In the genomic region with DNA sequence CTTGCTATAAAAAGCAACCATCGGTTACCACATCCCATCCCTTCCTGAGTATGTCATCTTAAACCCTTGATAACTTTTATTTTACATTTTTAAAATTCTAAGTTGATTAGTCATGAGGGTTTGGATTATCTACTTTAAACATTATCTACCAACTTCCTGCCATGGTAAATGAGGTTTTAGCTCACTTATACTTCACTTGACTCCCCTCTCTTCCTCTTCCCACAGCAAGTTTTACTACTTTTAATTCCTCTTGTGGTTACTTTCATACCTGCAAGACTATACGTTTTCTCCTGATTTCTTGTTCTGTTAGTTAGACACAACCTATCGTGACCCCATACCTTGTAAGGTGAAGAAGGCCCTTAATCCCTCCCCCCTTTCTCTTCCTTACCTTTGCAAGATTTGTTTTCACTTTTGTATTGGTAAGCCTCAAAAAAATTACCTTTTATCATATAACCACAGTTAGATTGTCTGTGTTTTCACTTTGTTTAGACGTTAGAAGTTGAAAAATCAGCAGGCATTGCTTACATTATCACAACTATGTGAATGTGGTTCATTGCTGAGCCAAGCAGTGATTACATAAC, we compare ENCODE assay signal across 14 cellular contexts.
DNase-seq lines count a peak whose midpoint lies in the region; ATAC-seq and TF ChIP-seq lines count a peak whose summit lies in the region.
"Had no signal": no experiment of that assay in that cellular context is flagged by ENCODE, and none has a peak within 500 bp of the region (broad histone marks: within the 10 kb centered on the region; RNA-seq: fewer than 3 reads in every experiment).

No MANE protein-coding gene starts in this region.

- H4K20me1 ChIP-seq in SK-N-SH (ENCODE audit: insufficient read depth), result no peaks in the 10 kb centered on the region
- no peaks in the 10 kb centered on the region for H4K20me1 ChIP-seq in Loucy (ENCODE audit: insufficient read depth, low read length, poor library complexity, severe bottlenecking)

- no peaks in the 10 kb centered on the region for H3K36me3 Mint-ChIP-seq in activated CD8-positive, alpha-beta T cell treated with anti-CD3 and anti-CD28 coated beads, Interleukin-2, amount 10 ng/mL, durations not matched to agents 7 days and 5 days (ENCODE audit: low read depth)
- H3K36me3 Mint-ChIP-seq in naive thymus-derived CD4-positive, alpha-beta T cell, result no peaks in the 10 kb centered on the region

- DNase-seq in SK-N-SH, result no peak
- no peak for DNase-seq in activated CD8-positive, alpha-beta T cell treated with anti-CD3 and anti-CD28 coated beads, Interleukin-2, amount 10 ng/mL, durations not matched to agents 7 days and 5 days
- peak in 7 of 9 donors; percentile 25 to 55 (median 40) for DNase-seq in naive thymus-derived CD4-positive, alpha-beta T cell
- DNase-seq in lower lobe of right lung, result no peak
- no peak for DNase-seq in NCI-H2081 (lab: John Stamatoyannopoulos, UW)
- DNase-seq: 8988T, activated B cell treated with CpG ODN at 0.5 μM for 24 hours, DND-41, glutamatergic neuron, NCI-H2107 had no signal

- ATAC-seq in SK-N-SH treated with all-trans-retinoic acid at 6 μM for 48 hours, result peak; percentile 47; the same call in 1 of the 3 replicates
- peak; percentile 53 for ATAC-seq in activated CD8-positive, alpha-beta T cell treated with anti-CD3 and anti-CD28 coated beads, Interleukin-2, amount 10 ng/mL, durations not matched to agents 7 days and 5 days
- peak; percentile 78 for ATAC-seq in naive thymus-derived CD4-positive, alpha-beta T cell
- no peak for ATAC-seq in HG03342 (IDR thresholded peaks at IDR 0.05; ENCODE audit: unreplicated experiment)
- no peak for ATAC-seq in lower lobe of right lung
- ATAC-seq: Panc1 had no signal

- TF ChIP-seq CTCF in SK-N-SH (IDR thresholded peaks at IDR 0.05) (no peak), Loucy (conservative IDR thresholded peaks at IDR 0.05; ENCODE audit: low read length) (0 out of 2 replicates have a peak, but pooled peaks have one; percentile 8), lower lobe of right lung (IDR thresholded peaks at IDR 0.05) (no peak)

- H3F3A ChIP-seq in SK-N-SH (replicated peaks; ENCODE audit: insufficient read depth) (no peaks in the 10 kb centered on the region), Loucy (ENCODE audit: low read depth) (peaks cover 18% of the 10 kb centered on the region)

- H3K27ac ChIP-seq in SK-N-SH (ENCODE audit: low read depth in 2 of 2, low read length in 1 of 2), result no peak overlapping the region
- H3K27ac ChIP-seq in naive thymus-derived CD4-positive, alpha-beta T cell (ENCODE audit: low read depth, low read length), result peak overlapping the region; percentile 40
- no peak overlapping the region for H3K27ac ChIP-seq in lower lobe of right lung

- no peak overlapping the region for H3K4me2 ChIP-seq in SK-N-SH
- H3K4me2 ChIP-seq in Loucy (ENCODE audit: low read depth, low read length, poor library complexity, severe bottlenecking), result peak overlapping the region; percentile 66

- peaks cover 21% of the 10 kb centered on the region for H3K4me1 Mint-ChIP-seq in activated CD8-positive, alpha-beta T cell treated with anti-CD3 and anti-CD28 coated beads, Interleukin-2, amount 10 ng/mL, durations not matched to agents 7 days and 5 days (ENCODE audit: low read depth)
- H3K4me1 Mint-ChIP-seq in naive thymus-derived CD4-positive, alpha-beta T cell, result peaks cover 8 to 35% (median 25%) of the 10 kb centered on the region in 7 donors

- no peaks in the 10 kb centered on the region for H3K36me3 ChIP-seq in SK-N-SH (replicated peaks in 1 of 2; ENCODE audit: control insufficient read depth in 1 of 2, insufficient read depth in 2 of 2, low read length in 1 of 2)
- no peaks in the 10 kb centered on the region for H3K36me3 ChIP-seq in Loucy (ENCODE audit: insufficient read depth, low read length)
- no peaks in the 10 kb centered on the region for H3K36me3 ChIP-seq in naive thymus-derived CD4-positive, alpha-beta T cell (ENCODE audit: control insufficient read depth in 2 of 3, insufficient read depth in 3 of 3, low read length in 3 of 3)
- no peaks in the 10 kb centered on the region for H3K36me3 ChIP-seq in lower lobe of right lung

- TF ChIP-seq RAD21 in SK-N-SH (IDR thresholded peaks at IDR 0.05; ENCODE audit: low read length), result no peak

- H3K9me3 Mint-ChIP-seq in activated CD8-positive, alpha-beta T cell treated with anti-CD3 and anti-CD28 coated beads, Interleukin-2, amount 10 ng/mL, durations not matched to agents 7 days and 5 days (ENCODE audit: insufficient read depth), result no peaks in the 10 kb centered on the region
- H3K9me3 Mint-ChIP-seq in naive thymus-derived CD4-positive, alpha-beta T cell, result peaks cover 0 to 5% (median 0%) of the 10 kb centered on the region in 11 donors
- H3K9me3 Mint-ChIP-seq: activated B cell treated with CpG ODN at 0.5 μM for 24 hours had no signal

- no peak for TF ChIP-seq EP300 in SK-N-SH (IDR thresholded peaks at IDR 0.05; ENCODE audit: borderline replicate concordance in 1 of 2, low read depth in 1 of 2, low read length in 1 of 2)

- H3K4me1 ChIP-seq in SK-N-SH (ENCODE audit: control insufficient read depth in 1 of 2, insufficient read depth in 2 of 2, low read depth in 1 of 2, low read length in 1 of 2), result no peaks in the 10 kb centered on the region
- peaks cover 39% of the 10 kb centered on the region for H3K4me1 ChIP-seq in Loucy (ENCODE audit: insufficient read depth, low read length, poor library complexity, severe bottlenecking)
- H3K4me1 ChIP-seq in naive thymus-derived CD4-positive, alpha-beta T cell (ENCODE audit: control insufficient read depth in 2 of 2, insufficient read depth in 2 of 2, low read length in 2 of 2), result peaks cover 10 to 13% of the 10 kb centered on the region in 2 donors
- no peaks in the 10 kb centered on the region for H3K4me1 ChIP-seq in lower lobe of right lung

- no peaks in the 10 kb centered on the region for H3K9me2 ChIP-seq in SK-N-SH
- no peaks in the 10 kb centered on the region for H3K9me2 ChIP-seq in Loucy (replicated peaks; ENCODE audit: low read depth, low read length)

- 41% methylated on average over 4 of the region's 4 CpGs for WGBS in SK-N-SH (ENCODE audit: low lambda C conversion rate)

- H3K4me3 Mint-ChIP-seq in activated CD8-positive, alpha-beta T cell treated with anti-CD3 and anti-CD28 coated beads, Interleukin-2, amount 10 ng/mL, durations not matched to agents 7 days and 5 days, result no peak overlapping the region
- H3K4me3 Mint-ChIP-seq in naive thymus-derived CD4-positive, alpha-beta T cell, result peak overlapping the region in 8 of 10 donors; percentile 8 to 69 (median 55)
- H3K4me3 Mint-ChIP-seq: activated B cell treated with CpG ODN at 0.5 μM for 24 hours had no signal

- H3K4me3 ChIP-seq in SK-N-SH (ENCODE audit: low read depth in 2 of 2, low read length in 1 of 2), result no peak overlapping the region
- H3K4me3 ChIP-seq in Loucy (ENCODE audit: low read length, poor library complexity, severe bottlenecking), result peak overlapping the region; percentile 32
- H3K4me3 ChIP-seq in naive thymus-derived CD4-positive, alpha-beta T cell (ENCODE audit: low read length), result no peak overlapping the region
- H3K4me3 ChIP-seq in lower lobe of right lung, result no peak overlapping the region

- no peaks in the 10 kb centered on the region for H3K79me2 ChIP-seq in SK-N-SH (ENCODE audit: insufficient read depth)
- H3K79me2 ChIP-seq in Loucy (ENCODE audit: insufficient read depth, low read length), result no peaks in the 10 kb centered on the region

- H3K9me3 ChIP-seq in SK-N-SH, result no peaks in the 10 kb centered on the region
- no peaks in the 10 kb centered on the region for H3K9me3 ChIP-seq in Loucy (ENCODE audit: insufficient read depth, low read depth, low read length)
- H3K9me3 ChIP-seq in naive thymus-derived CD4-positive, alpha-beta T cell (ENCODE audit: control insufficient read depth in 2 of 3, low read length in 3 of 3), result no peaks in the 10 kb centered on the region
- no peaks in the 10 kb centered on the region for H3K9me3 ChIP-seq in lower lobe of right lung

- peaks cover 4% of the 10 kb centered on the region for H3K27me3 Mint-ChIP-seq in activated CD8-positive, alpha-beta T cell treated with anti-CD3 and anti-CD28 coated beads, Interleukin-2, amount 10 ng/mL, durations not matched to agents 7 days and 5 days (ENCODE audit: low read depth)
- H3K27me3 Mint-ChIP-seq in naive thymus-derived CD4-positive, alpha-beta T cell, result peaks cover 0 to 5% (median 0%) of the 10 kb centered on the region in 5 donors
- H3K27me3 Mint-ChIP-seq: activated B cell treated with CpG ODN at 0.5 μM for 24 hours had no signal

- no peak overlapping the region for H3K9ac ChIP-seq in SK-N-SH
- H3K9ac ChIP-seq in Loucy (ENCODE audit: low read depth, low read length, poor library complexity, severe bottlenecking), result no peak overlapping the region

- intact Hi-C loops in naive thymus-derived CD4-positive, alpha-beta T cell (cut with micrococcal nuclease), result loop anchor here in 1 of 2 donors (5.0 kb wide), 1 partner anchor 59 kb away; a partner anchor contains a TSS
- intact Hi-C loops in lower lobe of right lung (cut with DNase I), result no loop called here

- H3K27ac Mint-ChIP-seq in activated CD8-positive, alpha-beta T cell treated with anti-CD3 and anti-CD28 coated beads, Interleukin-2, amount 10 ng/mL, durations not matched to agents 7 days and 5 days, result peak overlapping the region; percentile 17
- H3K27ac Mint-ChIP-seq in naive thymus-derived CD4-positive, alpha-beta T cell, result peak overlapping the region in 8 of 9 donors; percentile 15 to 75 (median 42)
- H3K27ac Mint-ChIP-seq: activated B cell treated with CpG ODN at 0.5 μM for 24 hours had no signal

- no peaks in the 10 kb centered on the region for H3K27me3 ChIP-seq in SK-N-SH (ENCODE audit: insufficient read depth)
- H3K27me3 ChIP-seq in Loucy (ENCODE audit: insufficient read depth, low read length, poor library complexity, severe bottlenecking), result no peaks in the 10 kb centered on the region
- no peaks in the 10 kb centered on the region for H3K27me3 ChIP-seq in naive thymus-derived CD4-positive, alpha-beta T cell (ENCODE audit: control insufficient read depth in 2 of 2, insufficient read depth in 2 of 2, low read length in 2 of 2)
- no peaks in the 10 kb centered on the region for H3K27me3 ChIP-seq in lower lobe of right lung (ENCODE audit: low read depth)

- POLR2A ChIA-PET in SK-N-SH (lab: Yijun Ruan, JAX), result no interaction called here
- POLR2A ChIA-PET in activated CD8-positive, alpha-beta T cell treated with anti-CD3 and anti-CD28 coated beads, Interleukin-2, amount 10 ng/mL, durations not matched to agents 7 days and 5 days (lab: Charles Lee), result interaction anchor here (0.9 kb wide), 1 partner anchor 60 kb away, joined by 3 read pairs; a partner anchor contains a TSS
- POLR2A ChIA-PET in naive thymus-derived CD4-positive, alpha-beta T cell (lab: Charles Lee), result no interaction called here

- CTCF ChIA-PET in SK-N-SH (lab: Yijun Ruan, JAX), result no interaction called here
- CTCF ChIA-PET in activated CD8-positive, alpha-beta T cell treated with anti-CD3 and anti-CD28 coated beads, Interleukin-2, amount 10 ng/mL, durations not matched to agents 7 days and 5 days (lab: Charles Lee), result no interaction called here
- CTCF ChIA-PET in naive thymus-derived CD4-positive, alpha-beta T cell (lab: Charles Lee), result no interaction called here

- H2AFZ ChIP-seq in SK-N-SH (ENCODE audit: low read depth), result no peak overlapping the region
- H2AFZ ChIP-seq in Loucy (ENCODE audit: low read length), result no peak overlapping the region

TF ChIP-seq in SK-N-SH treated with all-trans-retinoic acid at 6 μM for 48 hours, 23 proteins besides CTCF, POLR2A, EP300 and RAD21 (continues in another document):
- no peak for TF ChIP-seq ZC3H10 (CRISPR knock-in tag; IDR thresholded peaks at IDR 0.05)

Comparison
In these comparisons a context has a peak if more than half of its experiments do, and no peak if none do; other contexts are left out.
1. ATAC-seq: peak in SK-N-SH treated with all-trans-retinoic acid at 6 μM for 48 hours (single experiment), activated CD8-positive, alpha-beta T cell treated with anti-CD3 and anti-CD28 coated beads, Interleukin-2, amount 10 ng/mL, durations not matched to agents 7 days and 5 days (single experiment) and naive thymus-derived CD4-positive, alpha-beta T cell (single experiment); none in HG03342 (single experiment) and lower lobe of right lung (0 of 2).
2. DNase-seq: peak in naive thymus-derived CD4-positive, alpha-beta T cell (7 of 9); none in SK-N-SH (single experiment), activated CD8-positive, alpha-beta T cell treated with anti-CD3 and anti-CD28 coated beads, Interleukin-2, amount 10 ng/mL, durations not matched to agents 7 days and 5 days (single experiment), lower lobe of right lung (single experiment) and NCI-H2081 (0 of 2).